ENCODE assay signal across 24 cellular contexts in genomic region chr6:3771407-3772011, GRCh38.
"Had no signal": no experiment of that assay in that cellular context is flagged by ENCODE, and none has a peak within 500 bp of the region (broad histone marks: within the 10 kb centered on the region; RNA-seq: fewer than 3 reads in every experiment).

No MANE protein-coding gene starts in this region.

- ATAC-seq: activated CD4-positive, alpha-beta T cell treated with anti-CD3 and anti-CD28 coated beads for 36 hours; activated T-cell treated with anti-CD3 and anti-CD28 coated beads, Interleukin-2, amount 50 U/mL, for 72 hours; body of pancreas; heart right ventricle; left lung; lower lobe of right lung; T-cell had no signal

- H3K4me1 Mint-ChIP-seq: T-cell had no signal

- FAIRE-seq: colon, endometrium had no signal

- DNase-seq: activated CD4-positive, alpha-beta T cell treated with anti-CD3 and anti-CD28 coated beads for 36 hours; activated CD4-positive, CD25-positive, alpha-beta regulatory T cell; activated naive CD4-positive, alpha-beta T cell treated with Interleukin-2 at 50 U/mL for 16 hours; activated T-cell treated with anti-CD3 and anti-CD28 coated beads for 4 hours; activated T-cell treated with anti-CD3 and anti-CD28 coated beads, Interleukin-2, amount 50 U/mL, for 72 hours; aorta; body of pancreas; dermis blood vessel endothelial cell; effector CD4-positive, alpha-beta T cell; esophagus squamous epithelium; foreskin melanocyte; heart right ventricle; kidney glomerular epithelial cell; left lung; lower lobe of right lung; spleen; stimulated activated naive CD4-positive, alpha-beta T cell treated with Interleukin-2 at 50 U/mL for 16 hours; T-cell; thyroid gland had no signal

- H3K27ac ChIP-seq: body of pancreas, epithelial cell of prostate, esophagus squamous epithelium, heart right ventricle, left lung, lower lobe of right lung, spleen, thyroid gland had no signal

- H3K4me1 ChIP-seq: body of pancreas had no signal

- H3K27me3 ChIP-seq: body of pancreas, esophagus squamous epithelium, left lung, spleen, thyroid gland had no signal

- H3K36me3 ChIP-seq: esophagus squamous epithelium, heart right ventricle, left lung, lower lobe of right lung, spleen, thyroid gland had no signal

- H3K36me3 Mint-ChIP-seq: activated naive CD8-positive, alpha-beta T cell; T-cell had no signal

- H3K9me3 ChIP-seq: body of pancreas, esophagus squamous epithelium, left lung, lower lobe of right lung, thyroid gland had no signal

- H3K9me3 Mint-ChIP-seq: activated T-cell treated with anti-CD3 and anti-CD28 coated beads, Interleukin-2, amount 50 U/mL, for 72 hours; nephron; T-cell had no signal

- H3K27ac Mint-ChIP-seq: activated CD4-positive, alpha-beta T cell treated with anti-CD3 and anti-CD28 coated beads for 36 hours; activated naive CD8-positive, alpha-beta T cell; activated T-cell treated with anti-CD3 and anti-CD28 coated beads, Interleukin-2, amount 50 U/mL, for 72 hours; nephron; T-cell had no signal

- H3K4me3 ChIP-seq: body of pancreas, esophagus squamous epithelium, heart right ventricle, left lung, lower lobe of right lung, spleen, thyroid gland had no signal

- H3K4me3 Mint-ChIP-seq: activated CD4-positive, alpha-beta T cell treated with anti-CD3 and anti-CD28 coated beads for 36 hours; activated naive CD8-positive, alpha-beta T cell; nephron; T-cell had no signal
